ENCODE assay signal across 8 cellular contexts in the genomic region with DNA sequence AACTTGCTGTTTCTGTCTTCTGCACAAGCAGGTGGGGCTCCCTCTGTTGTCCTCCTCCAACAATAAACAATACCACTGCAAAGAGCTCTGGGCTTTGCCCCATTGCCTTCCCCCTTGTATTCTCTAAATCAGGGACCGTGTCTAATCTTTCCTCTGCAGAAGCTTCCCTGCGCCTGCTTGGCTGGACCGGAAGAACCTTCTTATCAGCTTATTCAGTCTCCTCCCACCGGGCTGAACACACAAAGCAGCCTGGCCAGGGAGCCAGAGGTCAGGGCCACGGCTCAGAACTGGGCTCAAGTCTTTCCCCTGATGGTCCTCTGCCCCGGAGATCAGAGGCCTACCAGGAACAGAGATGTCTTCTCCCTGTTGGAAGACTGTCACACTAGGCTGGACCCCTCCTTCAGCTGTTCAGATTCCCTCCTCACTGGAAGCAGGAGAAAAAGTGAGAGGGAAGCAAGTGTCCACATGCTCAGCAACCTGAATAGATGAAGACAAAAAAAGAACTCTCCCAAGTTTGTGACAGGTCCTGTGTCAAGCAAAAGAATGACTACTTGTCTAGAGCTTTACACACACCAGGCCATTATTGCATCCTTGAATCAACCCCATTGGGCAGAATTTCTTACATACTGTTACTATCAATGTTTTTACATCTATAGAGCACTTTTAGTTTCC.
A peak's percentile ranks its signal among the peaks of the same experiment; 100 is the strongest.
DNase-seq lines count a peak whose midpoint lies in the region; ATAC-seq and TF ChIP-seq lines count a peak whose summit lies in the region.

No MANE protein-coding gene starts in this region.

- H3K9me3 ChIP-seq in testis: no peaks in the 10 kb centered on the region

- ATAC-seq in HG03095 (IDR thresholded peaks at IDR 0.05; ENCODE audit: unreplicated experiment): no peak

- DNase-seq in NCI-H345 (lab: John Stamatoyannopoulos, UW) (peak; percentile 4), NCI-H345 treated with DMSO at 0.1 percent for 48 hours (lab: John Stamatoyannopoulos, UW; ENCODE audit: unreplicated experiment) (no peak), HUDEP-2 (lab: John Stamatoyannopoulos, UW; ENCODE audit: unreplicated experiment in 76 of 76) (peak in 74 of 76 experiments; percentile 8 to 87 (median 58)), kidney tubule cell (ENCODE audit: low spot score) (peak; percentile 30), testis (peak; percentile 85)
- no peak for DNase-seq in activated naive CD8-positive, alpha-beta T cell treated with anti-CD3 and anti-CD28 coated beads for 36 hours
- no peak for DNase-seq in activated CD4-positive, alpha-beta memory T cell treated with anti-CD3 and anti-CD28 coated beads for 36 hours

- no peak overlapping the region for H3K4me3 ChIP-seq in testis

- H3K9me3 Mint-ChIP-seq in activated naive CD8-positive, alpha-beta T cell treated with anti-CD3 and anti-CD28 coated beads for 36 hours: no peaks in the 10 kb centered on the region
- H3K9me3 Mint-ChIP-seq in activated CD4-positive, alpha-beta memory T cell treated with anti-CD3 and anti-CD28 coated beads for 36 hours: no peaks in the 10 kb centered on the region

- POLR2A ChIA-PET in activated CD4-positive, alpha-beta memory T cell treated with anti-CD3 and anti-CD28 coated beads for 36 hours (lab: Charles Lee): interaction anchor here (0.6 to 2.8 kb wide), 7 partner anchors 11 to 148 kb away, joined by 3 to 21 read pairs (median 5); a partner anchor contains a TSS

- intact Hi-C loops in testis (cut with DNase I; ENCODE audit: low total_unique reads): no loop called here
- intact Hi-C loops in activated CD4-positive, alpha-beta memory T cell treated with anti-CD3 and anti-CD28 coated beads for 36 hours (cut with micrococcal nuclease): loop anchor here (2.0 to 10.0 kb wide), 4 partner anchors 37 to 1003 kb away; a partner anchor contains a TSS

- TF ChIP-seq CTCF in testis (IDR thresholded peaks at IDR 0.05): no peak

- peak overlapping the region; percentile 26 to 57 for H3K27ac ChIP-seq in testis

- no peaks in the 10 kb centered on the region for H3K36me3 ChIP-seq in testis (ENCODE audit: low read depth, missing control alignments)

- peaks cover 48% of the 10 kb centered on the region for H3K4me1 Mint-ChIP-seq in activated naive CD8-positive, alpha-beta T cell treated with anti-CD3 and anti-CD28 coated beads for 36 hours
- peaks cover 34% of the 10 kb centered on the region for H3K4me1 Mint-ChIP-seq in activated CD4-positive, alpha-beta memory T cell treated with anti-CD3 and anti-CD28 coated beads for 36 hours (ENCODE audit: low read depth)

- peaks cover 33% of the 10 kb centered on the region for H3K4me1 ChIP-seq in testis

- H3K27ac Mint-ChIP-seq in activated naive CD8-positive, alpha-beta T cell treated with anti-CD3 and anti-CD28 coated beads for 36 hours: peak overlapping the region; percentile 35
- no peak overlapping the region for H3K27ac Mint-ChIP-seq in activated CD4-positive, alpha-beta memory T cell treated with anti-CD3 and anti-CD28 coated beads for 36 hours

- no peaks in the 10 kb centered on the region for H3K27me3 ChIP-seq in testis

- CTCF ChIA-PET in activated CD4-positive, alpha-beta memory T cell treated with anti-CD3 and anti-CD28 coated beads for 36 hours (lab: Charles Lee): interaction anchor here (1.2 to 1.3 kb wide), 3 partner anchors 81 to 242 kb away, joined by 4 to 5 read pairs (median 5); no protein-coding TSS in a partner anchor

- peaks cover 20% of the 10 kb centered on the region for H3K36me3 Mint-ChIP-seq in activated naive CD8-positive, alpha-beta T cell treated with anti-CD3 and anti-CD28 coated beads for 36 hours
- peaks cover 5% of the 10 kb centered on the region for H3K36me3 Mint-ChIP-seq in activated CD4-positive, alpha-beta memory T cell treated with anti-CD3 and anti-CD28 coated beads for 36 hours

- H3K27me3 Mint-ChIP-seq in activated naive CD8-positive, alpha-beta T cell treated with anti-CD3 and anti-CD28 coated beads for 36 hours: no peaks in the 10 kb centered on the region
- H3K27me3 Mint-ChIP-seq in activated CD4-positive, alpha-beta memory T cell treated with anti-CD3 and anti-CD28 coated beads for 36 hours: no peaks in the 10 kb centered on the region

- 23 to 36% methylated on average over 6 of the region's 6 CpGs for WGBS in testis, 2 donors

- no peak for TF ChIP-seq POLR2A in testis (IDR thresholded peaks at IDR 0.05)

- H3K4me3 Mint-ChIP-seq in activated naive CD8-positive, alpha-beta T cell treated with anti-CD3 and anti-CD28 coated beads for 36 hours: no peak overlapping the region
- H3K4me3 Mint-ChIP-seq in activated CD4-positive, alpha-beta memory T cell treated with anti-CD3 and anti-CD28 coated beads for 36 hours: no peak overlapping the region

Comparison
In these comparisons a context has a peak if more than half of its experiments do, and no peak if none do; other contexts are left out.
1. DNase-seq: peak in NCI-H345 (single experiment), HUDEP-2 (74 of 76), kidney tubule cell (single experiment) and testis (single experiment); none in NCI-H345 treated with DMSO at 0.1 percent for 48 hours (single experiment), activated naive CD8-positive, alpha-beta T cell treated with anti-CD3 and anti-CD28 coated beads for 36 hours (single experiment) and activated CD4-positive, alpha-beta memory T cell treated with anti-CD3 and anti-CD28 coated beads for 36 hours (single experiment).